1 cellular context compared by ENCODE assay signal in genomic region chr16:73289232-73289631, GRCh38.
TF ChIP-seq lines count a peak whose summit lies in the region.

No MANE protein-coding gene starts in this region.

TF ChIP-seq in GM12878, 131 proteins besides CTCF, POLR2A, EP300 and RAD21 (continued from another document and continues in another):
- TF ChIP-seq, protein P1, sequence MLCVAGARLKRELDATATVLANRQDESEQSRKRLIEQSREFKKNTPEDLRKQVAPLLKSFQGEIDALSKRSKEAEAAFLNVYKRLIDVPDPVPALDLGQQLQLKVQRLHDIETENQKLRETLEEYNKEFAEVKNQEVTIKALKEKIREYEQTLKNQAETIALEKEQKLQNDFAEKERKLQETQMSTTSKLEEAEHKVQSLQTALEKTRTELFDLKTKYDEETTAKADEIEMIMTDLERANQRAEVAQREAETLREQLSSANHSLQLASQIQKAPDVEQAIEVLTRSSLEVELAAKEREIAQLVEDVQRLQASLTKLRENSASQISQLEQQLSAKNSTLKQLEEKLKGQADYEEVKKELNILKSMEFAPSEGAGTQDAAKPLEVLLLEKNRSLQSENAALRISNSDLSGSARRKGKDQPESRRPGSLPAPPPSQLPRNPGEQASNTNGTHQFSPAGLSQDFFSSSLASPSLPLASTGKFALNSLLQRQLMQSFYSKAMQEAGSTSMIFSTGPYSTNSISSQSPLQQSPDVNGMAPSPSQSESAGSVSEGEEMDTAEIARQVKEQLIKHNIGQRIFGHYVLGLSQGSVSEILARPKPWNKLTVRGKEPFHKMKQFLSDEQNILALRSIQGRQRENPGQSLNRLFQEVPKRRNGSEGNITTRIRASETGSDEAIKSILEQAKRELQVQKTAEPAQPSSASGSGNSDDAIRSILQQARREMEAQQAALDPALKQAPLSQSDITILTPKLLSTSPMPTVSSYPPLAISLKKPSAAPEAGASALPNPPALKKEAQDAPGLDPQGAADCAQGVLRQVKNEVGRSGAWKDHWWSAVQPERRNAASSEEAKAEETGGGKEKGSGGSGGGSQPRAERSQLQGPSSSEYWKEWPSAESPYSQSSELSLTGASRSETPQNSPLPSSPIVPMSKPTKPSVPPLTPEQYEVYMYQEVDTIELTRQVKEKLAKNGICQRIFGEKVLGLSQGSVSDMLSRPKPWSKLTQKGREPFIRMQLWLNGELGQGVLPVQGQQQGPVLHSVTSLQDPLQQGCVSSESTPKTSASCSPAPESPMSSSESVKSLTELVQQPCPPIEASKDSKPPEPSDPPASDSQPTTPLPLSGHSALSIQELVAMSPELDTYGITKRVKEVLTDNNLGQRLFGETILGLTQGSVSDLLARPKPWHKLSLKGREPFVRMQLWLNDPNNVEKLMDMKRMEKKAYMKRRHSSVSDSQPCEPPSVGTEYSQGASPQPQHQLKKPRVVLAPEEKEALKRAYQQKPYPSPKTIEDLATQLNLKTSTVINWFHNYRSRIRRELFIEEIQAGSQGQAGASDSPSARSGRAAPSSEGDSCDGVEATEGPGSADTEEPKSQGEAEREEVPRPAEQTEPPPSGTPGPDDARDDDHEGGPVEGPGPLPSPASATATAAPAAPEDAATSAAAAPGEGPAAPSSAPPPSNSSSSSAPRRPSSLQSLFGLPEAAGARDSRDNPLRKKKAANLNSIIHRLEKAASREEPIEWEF (IDR thresholded peaks at IDR 0.05; ENCODE audit: insufficient replicate concordance, low read depth, low read length) = peak; percentile 74
- TF ChIP-seq PAX8 (IDR thresholded peaks at IDR 0.05) = no peak
- TF ChIP-seq CBX3 (IDR thresholded peaks at IDR 0.05; ENCODE audit: borderline replicate concordance, low read depth) = no peak
- no peak for TF ChIP-seq ZNF622 (IDR thresholded peaks at IDR 0.05)
- TF ChIP-seq ZNF217 (IDR thresholded peaks at IDR 0.05) = 0 out of 2 replicates have a peak, but pooled peaks have one; percentile 26
- no peak for TF ChIP-seq ASH2L (IDR thresholded peaks at IDR 0.05; ENCODE audit: borderline replicate concordance, low read depth)
- no peak for TF ChIP-seq ELK1 (IDR thresholded peaks at IDR 0.05; ENCODE audit: low read depth, low read length)
- TF ChIP-seq CEBPB (IDR thresholded peaks at IDR 0.05; ENCODE audit: borderline replicate concordance in 1 of 2, low read depth in 2 of 2, low read length in 2 of 2) = peak in 1 of 2 experiments; percentile 86; a peak in 1 of 4 replicates
- TF ChIP-seq, protein P2, sequence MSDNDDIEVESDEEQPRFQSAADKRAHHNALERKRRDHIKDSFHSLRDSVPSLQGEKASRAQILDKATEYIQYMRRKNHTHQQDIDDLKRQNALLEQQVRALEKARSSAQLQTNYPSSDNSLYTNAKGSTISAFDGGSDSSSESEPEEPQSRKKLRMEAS (IDR thresholded peaks at IDR 0.05; ENCODE audit: low read depth, low read length) = no peak
- no peak for TF ChIP-seq LARP7 (IDR thresholded peaks at IDR 0.05)
- no peak for TF ChIP-seq BCLAF1 (IDR thresholded peaks at IDR 0.05)
- no peak for TF ChIP-seq SREBF2 (IDR thresholded peaks at IDR 0.05; ENCODE audit: low read length)
- TF ChIP-seq, protein P3, sequence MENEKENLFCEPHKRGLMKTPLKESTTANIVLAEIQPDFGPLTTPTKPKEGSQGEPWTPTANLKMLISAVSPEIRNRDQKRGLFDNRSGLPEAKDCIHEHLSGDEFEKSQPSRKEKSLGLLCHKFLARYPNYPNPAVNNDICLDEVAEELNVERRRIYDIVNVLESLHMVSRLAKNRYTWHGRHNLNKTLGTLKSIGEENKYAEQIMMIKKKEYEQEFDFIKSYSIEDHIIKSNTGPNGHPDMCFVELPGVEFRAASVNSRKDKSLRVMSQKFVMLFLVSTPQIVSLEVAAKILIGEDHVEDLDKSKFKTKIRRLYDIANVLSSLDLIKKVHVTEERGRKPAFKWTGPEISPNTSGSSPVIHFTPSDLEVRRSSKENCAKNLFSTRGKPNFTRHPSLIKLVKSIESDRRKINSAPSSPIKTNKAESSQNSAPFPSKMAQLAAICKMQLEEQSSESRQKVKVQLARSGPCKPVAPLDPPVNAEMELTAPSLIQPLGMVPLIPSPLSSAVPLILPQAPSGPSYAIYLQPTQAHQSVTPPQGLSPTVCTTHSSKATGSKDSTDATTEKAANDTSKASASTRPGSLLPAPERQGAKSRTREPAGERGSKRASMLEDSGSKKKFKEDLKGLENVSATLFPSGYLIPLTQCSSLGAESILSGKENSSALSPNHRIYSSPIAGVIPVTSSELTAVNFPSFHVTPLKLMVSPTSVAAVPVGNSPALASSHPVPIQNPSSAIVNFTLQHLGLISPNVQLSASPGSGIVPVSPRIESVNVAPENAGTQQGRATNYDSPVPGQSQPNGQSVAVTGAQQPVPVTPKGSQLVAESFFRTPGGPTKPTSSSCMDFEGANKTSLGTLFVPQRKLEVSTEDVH (IDR thresholded peaks at IDR 0.05; ENCODE audit: low read depth, partially characterized antibody) = no peak
- TF ChIP-seq CEBPZ (IDR thresholded peaks at IDR 0.05; ENCODE audit: low read depth, low read length) = no peak
- peak; percentile 97 for TF ChIP-seq RELB (IDR thresholded peaks at IDR 0.05; ENCODE audit: low read depth)
- no peak for TF ChIP-seq USF2 (IDR thresholded peaks at IDR 0.05; ENCODE audit: borderline replicate concordance, low read depth, low read length)
- TF ChIP-seq, protein P4, sequence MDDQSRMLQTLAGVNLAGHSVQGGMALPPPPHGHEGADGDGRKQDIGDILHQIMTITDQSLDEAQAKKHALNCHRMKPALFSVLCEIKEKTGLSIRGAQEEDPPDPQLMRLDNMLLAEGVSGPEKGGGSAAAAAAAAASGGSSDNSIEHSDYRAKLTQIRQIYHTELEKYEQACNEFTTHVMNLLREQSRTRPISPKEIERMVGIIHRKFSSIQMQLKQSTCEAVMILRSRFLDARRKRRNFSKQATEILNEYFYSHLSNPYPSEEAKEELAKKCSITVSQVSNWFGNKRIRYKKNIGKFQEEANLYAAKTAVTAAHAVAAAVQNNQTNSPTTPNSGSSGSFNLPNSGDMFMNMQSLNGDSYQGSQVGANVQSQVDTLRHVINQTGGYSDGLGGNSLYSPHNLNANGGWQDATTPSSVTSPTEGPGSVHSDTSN (IDR thresholded peaks at IDR 0.05; ENCODE audit: insufficient replicate concordance, low read depth, low read length) = peak; percentile 69
- TF ChIP-seq, protein P5, sequence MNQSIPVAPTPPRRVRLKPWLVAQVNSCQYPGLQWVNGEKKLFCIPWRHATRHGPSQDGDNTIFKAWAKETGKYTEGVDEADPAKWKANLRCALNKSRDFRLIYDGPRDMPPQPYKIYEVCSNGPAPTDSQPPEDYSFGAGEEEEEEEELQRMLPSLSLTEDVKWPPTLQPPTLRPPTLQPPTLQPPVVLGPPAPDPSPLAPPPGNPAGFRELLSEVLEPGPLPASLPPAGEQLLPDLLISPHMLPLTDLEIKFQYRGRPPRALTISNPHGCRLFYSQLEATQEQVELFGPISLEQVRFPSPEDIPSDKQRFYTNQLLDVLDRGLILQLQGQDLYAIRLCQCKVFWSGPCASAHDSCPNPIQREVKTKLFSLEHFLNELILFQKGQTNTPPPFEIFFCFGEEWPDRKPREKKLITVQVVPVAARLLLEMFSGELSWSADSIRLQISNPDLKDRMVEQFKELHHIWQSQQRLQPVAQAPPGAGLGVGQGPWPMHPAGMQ (IDR thresholded peaks at IDR 0.05; ENCODE audit: borderline replicate concordance) = no peak
- TF ChIP-seq MEF2A (IDR thresholded peaks at IDR 0.05; ENCODE audit: insufficient read depth, low read depth, low read length) = peak; percentile 86
- peak; percentile 97; the same call in 1 of the 2 replicates for TF ChIP-seq ZBED1 (IDR thresholded peaks at IDR 0.05; ENCODE audit: borderline replicate concordance)
- TF ChIP-seq, protein P6, sequence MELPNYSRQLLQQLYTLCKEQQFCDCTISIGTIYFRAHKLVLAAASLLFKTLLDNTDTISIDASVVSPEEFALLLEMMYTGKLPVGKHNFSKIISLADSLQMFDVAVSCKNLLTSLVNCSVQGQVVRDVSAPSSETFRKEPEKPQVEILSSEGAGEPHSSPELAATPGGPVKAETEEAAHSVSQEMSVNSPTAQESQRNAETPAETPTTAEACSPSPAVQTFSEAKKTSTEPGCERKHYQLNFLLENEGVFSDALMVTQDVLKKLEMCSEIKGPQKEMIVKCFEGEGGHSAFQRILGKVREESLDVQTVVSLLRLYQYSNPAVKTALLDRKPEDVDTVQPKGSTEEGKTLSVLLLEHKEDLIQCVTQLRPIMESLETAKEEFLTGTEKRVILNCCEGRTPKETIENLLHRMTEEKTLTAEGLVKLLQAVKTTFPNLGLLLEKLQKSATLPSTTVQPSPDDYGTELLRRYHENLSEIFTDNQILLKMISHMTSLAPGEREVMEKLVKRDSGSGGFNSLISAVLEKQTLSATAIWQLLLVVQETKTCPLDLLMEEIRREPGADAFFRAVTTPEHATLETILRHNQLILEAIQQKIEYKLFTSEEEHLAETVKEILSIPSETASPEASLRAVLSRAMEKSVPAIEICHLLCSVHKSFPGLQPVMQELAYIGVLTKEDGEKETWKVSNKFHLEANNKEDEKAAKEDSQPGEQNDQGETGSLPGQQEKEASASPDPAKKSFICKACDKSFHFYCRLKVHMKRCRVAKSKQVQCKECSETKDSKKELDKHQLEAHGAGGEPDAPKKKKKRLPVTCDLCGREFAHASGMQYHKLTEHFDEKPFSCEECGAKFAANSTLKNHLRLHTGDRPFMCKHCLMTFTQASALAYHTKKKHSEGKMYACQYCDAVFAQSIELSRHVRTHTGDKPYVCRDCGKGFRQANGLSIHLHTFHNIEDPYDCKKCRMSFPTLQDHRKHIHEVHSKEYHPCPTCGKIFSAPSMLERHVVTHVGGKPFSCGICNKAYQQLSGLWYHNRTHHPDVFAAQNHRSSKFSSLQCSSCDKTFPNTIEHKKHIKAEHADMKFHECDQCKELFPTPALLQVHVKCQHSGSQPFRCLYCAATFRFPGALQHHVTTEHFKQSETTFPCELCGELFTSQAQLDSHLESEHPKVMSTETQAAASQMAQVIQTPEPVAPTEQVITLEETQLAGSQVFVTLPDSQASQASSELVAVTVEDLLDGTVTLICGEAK (IDR thresholded peaks at IDR 0.05; ENCODE audit: borderline replicate concordance) = no peak
- TF ChIP-seq BRCA1 (IDR thresholded peaks at IDR 0.05; ENCODE audit: low read depth, low read length) = no peak
- peak; percentile 39; the same call in 1 of the 2 replicates for TF ChIP-seq TAF1 (IDR thresholded peaks at IDR 0.05; ENCODE audit: borderline replicate concordance, low read depth, low read length)
